ENCODE assay signal across 1 cellular context in the genomic region with DNA sequence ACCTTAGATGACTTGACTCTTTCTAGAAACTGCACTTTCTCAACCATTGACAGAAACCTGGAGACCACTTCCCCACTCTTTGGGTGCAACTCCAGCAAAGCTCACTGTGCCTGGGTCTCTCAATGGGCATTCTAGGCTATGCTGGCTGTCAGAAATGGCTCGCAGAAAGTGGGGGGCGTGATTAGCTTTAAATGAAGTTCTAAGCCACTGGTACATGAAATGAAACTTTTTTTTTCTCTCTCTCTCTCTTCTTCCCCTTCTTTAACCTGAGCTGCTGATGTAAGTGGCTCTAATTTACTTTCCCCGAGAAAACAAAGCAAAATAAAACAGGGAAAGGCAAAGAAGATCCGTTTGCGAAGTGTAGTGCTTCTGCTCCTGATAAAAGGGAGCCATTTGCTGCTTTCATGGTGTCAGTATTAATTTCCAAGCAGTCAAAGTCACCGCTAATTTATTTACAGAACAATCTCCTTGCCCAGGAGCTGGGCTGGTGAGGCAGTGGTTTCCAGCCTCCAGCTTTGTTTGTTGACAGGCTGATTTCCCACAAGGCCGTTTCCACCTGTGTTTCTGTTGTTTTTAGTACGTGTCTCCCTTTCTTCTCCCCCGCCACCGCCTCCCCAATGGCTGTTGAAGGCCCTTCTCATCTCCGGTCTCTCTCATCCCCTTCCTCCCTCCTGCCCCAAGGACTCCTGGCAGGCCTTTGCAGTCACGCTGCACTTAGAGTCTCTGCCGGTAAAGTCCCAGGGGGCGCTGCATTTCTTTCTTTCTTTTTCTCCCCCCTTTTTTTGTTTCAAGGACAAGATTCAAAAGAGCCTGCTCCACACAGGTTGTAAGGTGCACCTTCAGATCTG.
TF ChIP-seq lines count a peak whose summit lies in the region.

No MANE protein-coding gene starts in this region.

TF ChIP-seq in SK-N-SH, 30 proteins besides CTCF, POLR2A, EP300 and RAD21 (continued from another document):
- TF ChIP-seq IRF3 (IDR thresholded peaks at IDR 0.05; ENCODE audit: low read depth, low read length) = no peak
- TF ChIP-seq TEAD4 (IDR thresholded peaks at IDR 0.05; ENCODE audit: borderline replicate concordance, insufficient read depth) = no peak
TF ChIP-seq in SK-N-SH: peak in this region for 0.
